ENCODE assay signal across 16 cellular contexts in genomic region chrX:22699591-22700091, GRCh38.
DNase-seq lines count a peak whose midpoint lies in the region; ATAC-seq and TF ChIP-seq lines count a peak whose summit lies in the region.
"Had no signal": no experiment of that assay in that cellular context is flagged by ENCODE, and none has a peak within 500 bp of the region (broad histone marks: within the 10 kb centered on the region; RNA-seq: fewer than 3 reads in every experiment).

No MANE protein-coding gene starts in this region.

- ATAC-seq in HG03457 (IDR thresholded peaks at IDR 0.05; ENCODE audit: unreplicated experiment), result no peak
- ATAC-seq: T-cell had no signal

- H3K4me3 ChIP-seq in HFF-Myc (replicated peaks; ENCODE audit: low read depth, low read length), result no peak overlapping the region
- H3K4me3 ChIP-seq in cardiac fibroblast (replicated peaks in 1 of 2; ENCODE audit: low read depth in 2 of 2, low read length in 2 of 2), result no peak overlapping the region
- H3K4me3 ChIP-seq: left ventricle myocardium inferior, stomach had no signal

- TF ChIP-seq CTCF in HFF-Myc (IDR thresholded peaks at IDR 0.05; ENCODE audit: low read depth, low read length, missing control alignments) (no peak), cardiac fibroblast (IDR thresholded peaks at IDR 0.05; ENCODE audit: low read depth, low read length) (no peak)

- in situ Hi-C loops in ACHN (cut with HindIII; ENCODE audit: low pct_ligation_motif_present, low pct_unique_long_range_greater_than_20kb, low sequenced_read_pairs), result no loop called here

- DNase-seq in HFF-Myc (ENCODE audit: extremely low read depth, low read depth) (peak; percentile 55), cardiac fibroblast (ENCODE audit: low read depth in 2 of 2) (peak; percentile 9 to 90), islet precursor cell (peak; percentile 45), stromal cell of bone marrow (ENCODE audit: low read depth) (peak; percentile 77), NCI-H82 treated with DMSO at 0.1 percent for 48 hours (lab: John Stamatoyannopoulos, UW; ENCODE audit: unreplicated experiment) (no peak), ACHN (no peak)
- no peak for DNase-seq in stimulated activated naive CD4-positive, alpha-beta T cell treated with Interleukin-2 at 50 U/mL for 16 hours (lab: John Stamatoyannopoulos, UW)
- DNase-seq: activated CD4-positive, CD25-positive, alpha-beta regulatory T cell treated with anti-CD3 and anti-CD28 coated beads, Interleukin-2, amount 50 U/mL, for 72 hours; CD8-positive, alpha-beta memory T cell; effector CD8-positive, alpha-beta T cell; head of caudate nucleus; left ventricle myocardium inferior; NCI-H1048; stomach; T-cell had no signal

Comparison
In these comparisons a context has a peak if more than half of its experiments do, and no peak if none do; other contexts are left out.
1. DNase-seq: peak in HFF-Myc (single experiment), cardiac fibroblast (2 of 2), islet precursor cell (single experiment) and stromal cell of bone marrow (single experiment); none in NCI-H82 treated with DMSO at 0.1 percent for 48 hours (single experiment), stimulated activated naive CD4-positive, alpha-beta T cell treated with Interleukin-2 at 50 U/mL for 16 hours (single experiment) and ACHN (single experiment).